In genomic region chr5:150642567-150642927, GRCh38 we compare ENCODE assay signal across 9 cellular contexts. TPM values are rescaled to one million over a fixed set of nuclear protein-coding genes. Genes with fewer than 3 reads are reported as not detected.
DNase-seq lines count a peak whose midpoint lies in the region; ATAC-seq and TF ChIP-seq lines count a peak whose summit lies in the region.
"Had no signal": no experiment of that assay in that cellular context is flagged by ENCODE, and none has a peak within 500 bp of the region (broad histone marks: within the 10 kb centered on the region; RNA-seq: fewer than 3 reads in every experiment).

No MANE protein-coding gene starts in this region.

- H3K4me1 Mint-ChIP-seq in Calu3 (ENCODE audit: low read depth, unreplicated experiment): peaks cover 53% of the 10 kb centered on the region

- no peak overlapping the region; the same call in 1 of the 2 replicates for H3K4me3 ChIP-seq in SJSA1
- H3K4me3 ChIP-seq in parathyroid adenoma (ENCODE audit: low read depth, low read length): no peak overlapping the region

- peak; percentile 67 for DNase-seq in Calu3
- DNase-seq in SJSA1 (ENCODE audit: low read depth in 1 of 2, low spot score in 2 of 2): peak; percentile 97 to 98
- DNase-seq in fibroblast of the conjunctiva (ENCODE audit: low read depth): peak; percentile 50
- DNase-seq in GM19238 (ENCODE audit: insufficient read length, low spot score): no peak
- DNase-seq in posterior vena cava (ENCODE audit: low spot score): no peak
- DNase-seq: activated CD4-positive, alpha-beta T cell treated with anti-CD3 and anti-CD28 coated beads, Interleukin-2, amount 50 U/mL, for 4 hours had no signal

- H3K27me3 ChIP-seq in SJSA1 (replicated peaks) (no peaks in the 10 kb centered on the region), parathyroid adenoma (ENCODE audit: control insufficient read depth, insufficient read depth, low read length) (no peaks in the 10 kb centered on the region)

- H3K27ac ChIP-seq in SJSA1 (peak overlapping the region; percentile 80), parathyroid adenoma (peak overlapping the region; percentile 62)

- intact Hi-C loops in Calu3 (cut with micrococcal nuclease; ENCODE audit: unreplicated experiment): loop anchor here (5.0 kb wide), 1 partner anchor 80 kb away; no protein-coding TSS in a partner anchor
- intact Hi-C loops in posterior vena cava (cut with DNase I): no loop called here

- H3K79me2 ChIP-seq in parathyroid adenoma: no peaks in the 10 kb centered on the region

- CTCF ChIA-PET in Calu3 (lab: Charles Lee): interaction anchor here (0.6 to 1.2 kb wide), 4 partner anchors 12 to 60 kb away, joined by 3 to 7 read pairs (median 4); partner anchors contain the start of gene RBM22

- no peak overlapping the region for H3K27ac Mint-ChIP-seq in Calu3 (ENCODE audit: unreplicated experiment)

- peak overlapping the region; percentile 51 for H3K4me2 ChIP-seq in parathyroid adenoma (ENCODE audit: low read length)

- peaks cover 82% of the 10 kb centered on the region for H3K4me1 ChIP-seq in SJSA1 (replicated peaks)
- peaks cover 60% of the 10 kb centered on the region for H3K4me1 ChIP-seq in parathyroid adenoma

- H3K4me3 Mint-ChIP-seq in Calu3 (ENCODE audit: low read depth, unreplicated experiment): no peak overlapping the region

- H3K9ac ChIP-seq in parathyroid adenoma: no peak overlapping the region

- H3K9me3 ChIP-seq in SJSA1 (replicated peaks): no peaks in the 10 kb centered on the region
- no peaks in the 10 kb centered on the region for H3K9me3 ChIP-seq in parathyroid adenoma (ENCODE audit: control insufficient read depth, low read length)

- peaks cover 25% of the 10 kb centered on the region for H3K36me3 Mint-ChIP-seq in Calu3 (ENCODE audit: insufficient read depth, unreplicated experiment)

- TF ChIP-seq CTCF in Calu3 (IDR thresholded peaks at IDR 0.05; ENCODE audit: unreplicated experiment): no peak
- TF ChIP-seq CTCF in parathyroid adenoma (IDR thresholded peaks at IDR 0.05): no peak

- H3K36me3 ChIP-seq in SJSA1: peaks cover 7% of the 10 kb centered on the region; the same call in 1 of the 2 replicates
- H3K36me3 ChIP-seq in parathyroid adenoma (ENCODE audit: control insufficient read depth, insufficient read depth, low read length): no peaks in the 10 kb centered on the region

- ATAC-seq in HG03039 (IDR thresholded peaks at IDR 0.05; ENCODE audit: unreplicated experiment): no peak
- ATAC-seq in activated CD4-positive, CD25-positive, alpha-beta regulatory T cell treated with anti-CD3 and anti-CD28 coated beads, Interleukin-2, amount 50 U/mL, for 24 hours: no peak

- BruUV-seq in Calu3 (replicated peaks; lab: Mats Ljungman, UMichigan): no TSS peak

- H3K27me3 Mint-ChIP-seq in Calu3 (ENCODE audit: unreplicated experiment): peaks cover 9% of the 10 kb centered on the region

- no peaks in the 10 kb centered on the region for H3K9me3 Mint-ChIP-seq in Calu3 (ENCODE audit: low read depth, unreplicated experiment)

- no peak overlapping the region for H2AFZ ChIP-seq in parathyroid adenoma

RNA-seq across cellular contexts. Expression of gene SYNPO, which starts 2.1 kb away (rescaled TPM):
- total RNA-seq in Calu3 (2022) (0.92 and 2.5 TPM in 2 replicates), posterior vena cava (100 to 1,000 TPM; 183 to 218 TPM)
- total RNA-seq in SJSA1 (2014; rRNA removed; shearing (Covaris generic)): 3.7 and 6.5 TPM in 2 replicates

RNA-seq across cellular contexts. Expression of gene MYOZ3, which starts 18.5 kb away (rescaled TPM):
- total RNA-seq in Calu3 (2022) (not detected in 2 replicates), posterior vena cava (1 to 10 TPM in 1 of 2 donors, under 1 TPM in 1; 0.57 to 1.3 TPM)
- 0.82 TPM in 1 of 2 replicates, not detected in the other for total RNA-seq in SJSA1 (2014; rRNA removed; shearing (Covaris generic))

RNA-seq across cellular contexts. Expression of gene RBM22, which starts 58.3 kb away (rescaled TPM):
- 53.4 and 60.8 TPM in 2 replicates for total RNA-seq in Calu3 (2022)
- total RNA-seq in SJSA1 (2014; rRNA removed; shearing (Covaris generic)): 47.0 and 74.8 TPM in 2 replicates
- total RNA-seq in posterior vena cava: 10 to 100 TPM; 27.8 to 27.9 TPM

Comparison
In these comparisons a context has a peak if more than half of its experiments do, and no peak if none do; other contexts are left out.
1. DNase-seq: peak in Calu3 (single experiment), SJSA1 (2 of 2) and fibroblast of the conjunctiva (single experiment); none in GM19238 (single experiment) and posterior vena cava (single experiment).
2. RNA of gene SYNPO, which starts 2.1 kb away (total RNA-seq): 183 to 218 TPM in posterior vena cava; 3.7 to 6.5 TPM in SJSA1 and 0.92 to 2.5 TPM in Calu3; every median in the first group is over 10 times any median in the second.